19 cellular contexts compared by ENCODE assay signal in the genomic region with DNA sequence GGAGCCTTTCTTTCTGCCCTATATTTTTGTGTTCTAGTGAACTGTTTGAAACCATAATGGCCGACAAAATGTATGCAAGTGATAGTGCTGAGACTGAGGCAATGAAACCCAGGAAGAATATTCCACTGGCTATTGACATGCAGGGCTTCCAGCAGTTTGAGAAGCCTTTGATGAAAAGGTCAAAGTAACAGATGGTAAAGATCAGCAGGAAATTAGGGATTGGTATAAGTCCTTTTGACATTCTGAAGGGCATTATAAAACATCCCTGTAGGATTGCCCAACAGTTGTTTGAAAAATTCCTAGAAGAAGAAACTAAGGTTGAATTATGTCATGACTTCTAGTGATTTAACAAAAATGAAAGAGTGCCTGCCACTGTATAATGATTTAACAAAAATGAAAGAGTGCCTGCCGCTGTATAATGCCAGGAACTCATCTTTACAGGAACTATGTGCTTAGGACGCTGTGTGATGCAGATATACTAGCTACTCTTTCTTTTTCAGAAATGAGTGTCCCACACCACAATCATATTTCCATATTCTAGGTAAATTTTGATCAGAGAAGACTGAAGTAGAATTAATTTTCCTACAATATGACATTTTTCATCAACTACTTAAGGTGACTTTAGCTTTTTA.
"Had no signal": no experiment of that assay in that cellular context is flagged by ENCODE, and none has a peak within 500 bp of the region (broad histone marks: within the 10 kb centered on the region; RNA-seq: fewer than 3 reads in every experiment).

No MANE protein-coding gene starts in this region.

- H3K4me1 Mint-ChIP-seq: naive thymus-derived CD4-positive, alpha-beta T cell had no signal

- H3K9me3 Mint-ChIP-seq: activated naive CD4-positive, alpha-beta T cell treated with anti-CD3 and anti-CD28 coated beads for 36 hours; activated T-helper 2 cell treated with anti-CD3 and anti-CD28 coated beads, Interferon-gamma antibody, Interleukin-2, Interleukin-4, amounts not matched to agents 10 μg/mL and 5 μg/mL and 100 μg/mL, durations not matched to agents 14 hours and 24 hours and 36 hours; naive thymus-derived CD4-positive, alpha-beta T cell had no signal

- H3K36me3 Mint-ChIP-seq: naive thymus-derived CD4-positive, alpha-beta T cell had no signal

- H3K27me3 Mint-ChIP-seq: naive thymus-derived CD4-positive, alpha-beta T cell had no signal

- ATAC-seq: left lung; mucosa of descending colon; naive thymus-derived CD4-positive, alpha-beta T cell had no signal

- H3K36me3 ChIP-seq: ascending aorta, breast epithelium, left lung, suprapubic skin had no signal

- H3K4me3 ChIP-seq: ascending aorta, breast epithelium, left lung, mucosa of descending colon, suprapubic skin had no signal

- H3K4me1 ChIP-seq: ascending aorta, breast epithelium, left lung, suprapubic skin had no signal

- H3K4me3 Mint-ChIP-seq: activated naive CD4-positive, alpha-beta T cell treated with anti-CD3 and anti-CD28 coated beads for 36 hours; naive thymus-derived CD4-positive, alpha-beta T cell had no signal

- H3K27ac ChIP-seq: ascending aorta, breast epithelium, left lung, suprapubic skin had no signal

- H3K27ac Mint-ChIP-seq: activated naive CD4-positive, alpha-beta T cell treated with anti-CD3 and anti-CD28 coated beads for 36 hours; activated T-helper 2 cell treated with anti-CD3 and anti-CD28 coated beads, Interferon-gamma antibody, Interleukin-2, Interleukin-4, amounts not matched to agents 10 μg/mL and 5 μg/mL and 100 μg/mL, durations not matched to agents 14 hours and 24 hours and 36 hours; naive thymus-derived CD4-positive, alpha-beta T cell had no signal

- H3K9me3 ChIP-seq: ascending aorta, breast epithelium, left lung, mucosa of descending colon, suprapubic skin had no signal

- H3K27me3 ChIP-seq: ascending aorta, breast epithelium, left lung, suprapubic skin had no signal

- DNase-seq: activated naive CD4-positive, alpha-beta T cell treated with anti-CD3 and anti-CD28 coated beads for 36 hours; cerebellar nuclear complex; effector CD8-positive, alpha-beta T cell; foreskin melanocyte; head of caudate nucleus; kidney; left lung; mucosa of descending colon; naive thymus-derived CD4-positive, alpha-beta T cell; retina; stimulated activated CD4-positive, alpha-beta T cell treated with anti-CD3 and anti-CD28 coated beads, Interleukin-4, amount 100 ng/mL, for 4 hours; stimulated activated CD8-positive, alpha-beta memory T cell treated with anti-CD3 and anti-CD28 coated beads, Interleukin-4, amount 100 ng/mL, for 48 hours; stimulated activated naive CD4-positive, alpha-beta T cell treated with Interleukin-2 at 50 U/mL for 16 hours; SW 1271; trophoblast cell had no signal
